ENCODE assay signal across 8 cellular contexts in genomic region chr2:218711550-218711929, GRCh38. TPM values are rescaled to one million over a fixed set of nuclear protein-coding genes. Genes with fewer than 3 reads are reported as not detected.
DNase-seq lines count a peak whose midpoint lies in the region; ATAC-seq, FAIRE-seq and TF ChIP-seq lines count a peak whose summit lies in the region.

No MANE protein-coding gene starts in this region.

- no peaks in the 10 kb centered on the region for H3K9me3 Mint-ChIP-seq in IgD-negative memory B cell

- peak overlapping the region; percentile 84 to 91 (median 88) for H3K27ac ChIP-seq in BLaER1 treated with 17β-estradiol and CSF1 and Interleukin-3, amounts not matched to agents 10 nM and 100 nM

- peaks cover 10 to 35% (median 16%) of the 10 kb centered on the region in 11 experiments for H3K36me3 ChIP-seq in BLaER1 treated with 17β-estradiol and CSF1 and Interleukin-3, amounts not matched to agents 10 nM and 100 nM
- H3K36me3 ChIP-seq in bronchial epithelial cell (ENCODE audit: control insufficient read depth, insufficient read depth, low read length) = no peaks in the 10 kb centered on the region

- H3K4me3 ChIP-seq in BLaER1 treated with 17β-estradiol and CSF1 and Interleukin-3, amounts not matched to agents 10 nM and 100 nM = peak overlapping the region; percentile 69 to 97 (median 88)
- H3K4me3 ChIP-seq in bronchial epithelial cell (ENCODE audit: low read depth, low read length) (peak overlapping the region; percentile 99), mononuclear cell (ENCODE audit: low read length) (peak overlapping the region; percentile 78)

- peaks cover 16 to 48% (median 29%) of the 10 kb centered on the region in 10 experiments for H3K4me1 ChIP-seq in BLaER1 treated with 17β-estradiol and CSF1 and Interleukin-3, amounts not matched to agents 10 nM and 100 nM
- peaks cover 45% of the 10 kb centered on the region for H3K4me1 ChIP-seq in mononuclear cell (ENCODE audit: insufficient read depth, low read length)

- no peaks in the 10 kb centered on the region for H3K9me3 ChIP-seq in BLaER1 treated with 17β-estradiol and CSF1 and Interleukin-3, amounts not matched to agents 10 nM and 100 nM (replicated peaks in 1 of 11)
- no peaks in the 10 kb centered on the region for H3K9me3 ChIP-seq in mononuclear cell (ENCODE audit: low read depth, low read length)

- no peaks in the 10 kb centered on the region for H3K36me3 Mint-ChIP-seq in IgD-negative memory B cell

- peak overlapping the region; percentile 85 to 95 (median 90) for H3K9ac ChIP-seq in BLaER1 treated with 17β-estradiol and CSF1 and Interleukin-3, amounts not matched to agents 10 nM and 100 nM

- peaks cover 12 to 16% (median 14%) of the 10 kb centered on the region in 3 donors for H3K4me1 Mint-ChIP-seq in IgD-negative memory B cell

- peaks cover 0 to 37% (median 10%) of the 10 kb centered on the region in 11 experiments; a peak in 13 of 22 replicates for H4K20me1 ChIP-seq in BLaER1 treated with 17β-estradiol and CSF1 and Interleukin-3, amounts not matched to agents 10 nM and 100 nM

- peak overlapping the region; percentile 89 to 98 (median 96) for H3K4me3 Mint-ChIP-seq in IgD-negative memory B cell

- TF ChIP-seq CTCF in bronchial epithelial cell (IDR thresholded peaks at IDR 0.05; ENCODE audit: insufficient read depth, low read length, severe bottlenecking) (no peak), GM20000 (IDR thresholded peaks at IDR 0.05; ENCODE audit: extremely low read depth, missing control alignments) (no peak)

- DNase-seq in bronchial epithelial cell (ENCODE audit: low read depth) (no peak), GM20000 (ENCODE audit: low spot score) (no peak), left lobe of liver (ENCODE audit: low spot score) (no peak)
- DNase-seq in activated CD4-positive, CD25-positive, alpha-beta regulatory T cell (lab: John Stamatoyannopoulos, UW) = no peak

- peak overlapping the region; percentile 74 to 94 (median 85) for H3K4me2 ChIP-seq in BLaER1 treated with 17β-estradiol and CSF1 and Interleukin-3, amounts not matched to agents 10 nM and 100 nM

- FAIRE-seq in bronchial epithelial cell (lab: Jason Lieb, UNC) = no peak

- H3K27me3 Mint-ChIP-seq in IgD-negative memory B cell = no peaks in the 10 kb centered on the region

- peak overlapping the region; percentile 89 to 96 (median 94) for H3K27ac Mint-ChIP-seq in IgD-negative memory B cell

- H3K27me3 ChIP-seq in BLaER1 treated with 17β-estradiol and CSF1 and Interleukin-3, amounts not matched to agents 10 nM and 100 nM = no peaks in the 10 kb centered on the region
- H3K27me3 ChIP-seq in bronchial epithelial cell (ENCODE audit: control insufficient read depth, insufficient read depth, low read length) (no peaks in the 10 kb centered on the region), mononuclear cell (ENCODE audit: insufficient read depth, low read length) (no peaks in the 10 kb centered on the region)

- ATAC-seq in GM21367 (IDR thresholded peaks at IDR 0.05; ENCODE audit: unreplicated experiment) (no peak), left lobe of liver (no peak)

RNA-seq across cellular contexts. Expression of gene TTLL4, which starts 0.9 kb away (rescaled TPM):
- 14.5 TPM for polyA plus RNA-seq in IgD-negative memory B cell
- 5.5 and 6.8 TPM in 2 replicates for total RNA-seq in bronchial epithelial cell
- total RNA-seq in mononuclear cell = 10.4 TPM
- total RNA-seq in left lobe of liver = 7.4 TPM

RNA-seq across cellular contexts. Expression of gene STK36, which starts 39.7 kb away (rescaled TPM):
- polyA plus RNA-seq in IgD-negative memory B cell = 4.8 TPM
- total RNA-seq in bronchial epithelial cell (5.8 and 8.6 TPM in 2 replicates), mononuclear cell (2.0 TPM), left lobe of liver (16.0 TPM)

RNA-seq across cellular contexts. Expression of gene RNF25, which starts 39.7 kb away (rescaled TPM):
- polyA plus RNA-seq in IgD-negative memory B cell = 23.4 TPM
- 32.1 and 51.2 TPM in 2 replicates for total RNA-seq in bronchial epithelial cell
- total RNA-seq in mononuclear cell = 21.1 TPM
- total RNA-seq in left lobe of liver = 9.0 TPM

RNA-seq across cellular contexts. Expression of gene BCS1L, which starts 52.1 kb away (rescaled TPM):
- 21.2 TPM for polyA plus RNA-seq in IgD-negative memory B cell
- total RNA-seq in bronchial epithelial cell = 47.6 and 61.3 TPM in 2 replicates
- 3.4 TPM for total RNA-seq in mononuclear cell
- total RNA-seq in left lobe of liver = 38.7 TPM

RNA-seq across cellular contexts. Expression of gene ZNF142, which starts 52.1 kb away (rescaled TPM):
- 21.1 TPM for polyA plus RNA-seq in IgD-negative memory B cell
- total RNA-seq in bronchial epithelial cell (4.2 and 4.7 TPM in 2 replicates), mononuclear cell (23.4 TPM), left lobe of liver (9.8 TPM)
